Comparison of ENCODE assay signal across 3 cellular contexts in the genomic region with DNA sequence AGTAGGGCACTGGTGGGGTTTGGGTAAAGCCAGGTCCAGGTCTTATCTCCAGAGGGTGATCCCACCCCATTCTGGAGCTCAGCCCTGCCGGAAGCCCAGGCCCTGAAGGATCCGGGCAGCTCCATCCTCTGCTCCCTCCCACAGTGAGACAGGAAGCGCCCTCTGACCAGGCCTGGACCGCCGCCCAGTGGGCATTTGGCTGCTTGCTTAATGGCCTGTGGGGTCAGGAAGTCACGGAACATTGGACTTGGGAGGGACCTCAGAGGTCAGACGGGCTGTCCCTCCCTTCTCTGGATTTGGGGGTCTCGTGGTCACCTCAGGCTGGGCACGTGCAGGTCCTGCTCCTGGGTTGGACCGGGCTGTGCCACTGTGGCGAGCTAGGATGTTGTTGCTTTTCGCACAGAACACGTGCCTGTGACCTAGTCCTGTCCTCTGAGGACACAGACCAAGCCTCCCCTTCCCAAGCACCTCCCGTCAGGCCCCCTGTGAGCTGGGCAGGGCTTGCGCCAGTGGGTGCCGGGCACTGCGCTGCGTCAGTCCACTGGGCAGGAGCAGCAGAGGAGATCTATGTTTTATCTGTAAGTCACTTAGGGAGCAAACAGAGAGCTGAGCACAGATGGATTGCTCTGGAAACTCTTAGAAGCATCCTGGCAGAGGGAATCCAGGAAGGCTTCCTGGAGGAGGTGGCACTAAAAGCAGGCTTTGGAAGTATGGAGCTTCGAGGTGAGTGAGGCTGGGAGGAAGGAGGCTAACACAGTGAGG.
TF ChIP-seq lines count a peak whose summit lies in the region.

No MANE protein-coding gene starts in this region.

TF ChIP-seq in IMR-90, 13 proteins besides CTCF, POLR2A, EP300 and RAD21:
- no peak for TF ChIP-seq RFX5 (IDR thresholded peaks at IDR 0.05; ENCODE audit: low read depth, low read length)
- TF ChIP-seq, protein P1, sequence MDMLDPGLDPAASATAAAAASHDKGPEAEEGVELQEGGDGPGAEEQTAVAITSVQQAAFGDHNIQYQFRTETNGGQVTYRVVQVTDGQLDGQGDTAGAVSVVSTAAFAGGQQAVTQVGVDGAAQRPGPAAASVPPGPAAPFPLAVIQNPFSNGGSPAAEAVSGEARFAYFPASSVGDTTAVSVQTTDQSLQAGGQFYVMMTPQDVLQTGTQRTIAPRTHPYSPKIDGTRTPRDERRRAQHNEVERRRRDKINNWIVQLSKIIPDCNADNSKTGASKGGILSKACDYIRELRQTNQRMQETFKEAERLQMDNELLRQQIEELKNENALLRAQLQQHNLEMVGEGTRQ (IDR thresholded peaks at IDR 0.05; ENCODE audit: low read depth, low read length): no peak
- TF ChIP-seq MAZ (IDR thresholded peaks at IDR 0.05; ENCODE audit: borderline replicate concordance, low read depth, low read length): 0 out of 2 replicates have a peak, but pooled peaks have one; percentile 20
- TF ChIP-seq NFE2L2 (IDR thresholded peaks at IDR 0.05; ENCODE audit: low read depth, low read length): no peak

TF ChIP-seq in K562, 482 proteins besides CTCF, POLR2A, EP300 and RAD21 (continues in another document):
- peak; percentile 66; the same call in 1 of the 2 replicates for TF ChIP-seq NR2C2 (CRISPR knock-in tag; IDR thresholded peaks at IDR 0.05)
- peak; percentile 88 for TF ChIP-seq NR2C2 (tag; IDR thresholded peaks at IDR 0.05)
- 0 out of 2 replicates have a peak, but pooled peaks have one; percentile 35 for TF ChIP-seq SMAD4 (CRISPR knock-in tag; conservative IDR thresholded peaks at IDR 0.05)
- no peak for TF ChIP-seq ATF1 (CRISPR knock-in tag; IDR thresholded peaks at IDR 0.05)
- peak; percentile 32; the same call in 1 of the 2 replicates for TF ChIP-seq ATF1 (tag; IDR thresholded peaks at IDR 0.05)
- no peak for TF ChIP-seq EGR1 (conservative IDR thresholded peaks at IDR 0.05)
- no peak for TF ChIP-seq FOSL1 (tag; conservative IDR thresholded peaks at IDR 0.05)
- TF ChIP-seq ELF1 (tag; IDR thresholded peaks at IDR 0.05): peak; percentile 65
- no peak for TF ChIP-seq RFX5 (IDR thresholded peaks at IDR 0.05; ENCODE audit: low read depth, low read length)
- TF ChIP-seq GABPB2 (CRISPR knock-in tag; conservative IDR thresholded peaks at IDR 0.05): 0 out of 2 replicates have a peak, but pooled peaks have one; percentile 53
- TF ChIP-seq, protein P2, sequence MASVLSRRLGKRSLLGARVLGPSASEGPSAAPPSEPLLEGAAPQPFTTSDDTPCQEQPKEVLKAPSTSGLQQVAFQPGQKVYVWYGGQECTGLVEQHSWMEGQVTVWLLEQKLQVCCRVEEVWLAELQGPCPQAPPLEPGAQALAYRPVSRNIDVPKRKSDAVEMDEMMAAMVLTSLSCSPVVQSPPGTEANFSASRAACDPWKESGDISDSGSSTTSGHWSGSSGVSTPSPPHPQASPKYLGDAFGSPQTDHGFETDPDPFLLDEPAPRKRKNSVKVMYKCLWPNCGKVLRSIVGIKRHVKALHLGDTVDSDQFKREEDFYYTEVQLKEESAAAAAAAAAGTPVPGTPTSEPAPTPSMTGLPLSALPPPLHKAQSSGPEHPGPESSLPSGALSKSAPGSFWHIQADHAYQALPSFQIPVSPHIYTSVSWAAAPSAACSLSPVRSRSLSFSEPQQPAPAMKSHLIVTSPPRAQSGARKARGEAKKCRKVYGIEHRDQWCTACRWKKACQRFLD (CRISPR knock-in tag; IDR thresholded peaks at IDR 0.05): peak; percentile 56; the same call in 1 of the 2 replicates
- no peak for TF ChIP-seq NFATC3 (IDR thresholded peaks at IDR 0.05)
- peak in 1 of 2 experiments; percentile 79; a peak in 2 of 4 replicates for TF ChIP-seq RCOR1 (IDR thresholded peaks at IDR 0.05; ENCODE audit: borderline replicate concordance in 1 of 2, low read depth in 2 of 2, low read length in 2 of 2)
- TF ChIP-seq NCOA1 (IDR thresholded peaks at IDR 0.05; ENCODE audit: low read depth): 0 out of 2 replicates have a peak, but pooled peaks have one; percentile 27
- TF ChIP-seq RFX7 (CRISPR knock-in tag; IDR thresholded peaks at IDR 0.05): no peak
- TF ChIP-seq, protein P3, sequence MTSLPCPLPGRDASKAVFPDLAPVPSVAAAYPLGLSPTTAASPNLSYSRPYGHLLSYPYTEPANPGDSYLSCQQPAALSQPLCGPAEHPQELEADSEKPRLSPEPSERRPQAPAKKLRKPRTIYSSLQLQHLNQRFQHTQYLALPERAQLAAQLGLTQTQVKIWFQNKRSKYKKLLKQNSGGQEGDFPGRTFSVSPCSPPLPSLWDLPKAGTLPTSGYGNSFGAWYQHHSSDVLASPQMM (CRISPR knock-in tag; IDR thresholded peaks at IDR 0.05): no peak
- TF ChIP-seq TCF3 (CRISPR knock-in tag; IDR thresholded peaks at IDR 0.05): peak; percentile 55; the same call in 1 of the 2 replicates
- no peak for TF ChIP-seq CREB1 (IDR thresholded peaks at IDR 0.05)
- TF ChIP-seq CREB1 (CRISPR knock-in tag; IDR thresholded peaks at IDR 0.05): 0 out of 2 replicates have a peak, but pooled peaks have one; percentile 18
- TF ChIP-seq, protein P4, sequence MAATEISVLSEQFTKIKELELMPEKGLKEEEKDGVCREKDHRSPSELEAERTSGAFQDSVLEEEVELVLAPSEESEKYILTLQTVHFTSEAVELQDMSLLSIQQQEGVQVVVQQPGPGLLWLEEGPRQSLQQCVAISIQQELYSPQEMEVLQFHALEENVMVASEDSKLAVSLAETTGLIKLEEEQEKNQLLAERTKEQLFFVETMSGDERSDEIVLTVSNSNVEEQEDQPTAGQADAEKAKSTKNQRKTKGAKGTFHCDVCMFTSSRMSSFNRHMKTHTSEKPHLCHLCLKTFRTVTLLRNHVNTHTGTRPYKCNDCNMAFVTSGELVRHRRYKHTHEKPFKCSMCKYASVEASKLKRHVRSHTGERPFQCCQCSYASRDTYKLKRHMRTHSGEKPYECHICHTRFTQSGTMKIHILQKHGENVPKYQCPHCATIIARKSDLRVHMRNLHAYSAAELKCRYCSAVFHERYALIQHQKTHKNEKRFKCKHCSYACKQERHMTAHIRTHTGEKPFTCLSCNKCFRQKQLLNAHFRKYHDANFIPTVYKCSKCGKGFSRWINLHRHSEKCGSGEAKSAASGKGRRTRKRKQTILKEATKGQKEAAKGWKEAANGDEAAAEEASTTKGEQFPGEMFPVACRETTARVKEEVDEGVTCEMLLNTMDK (IDR thresholded peaks at IDR 0.05; ENCODE audit: borderline replicate concordance, insufficient read depth, low read depth, low read length, poor library complexity, severe bottlenecking): no peak
- TF ChIP-seq MAFF (IDR thresholded peaks at IDR 0.05; ENCODE audit: low read length): no peak
- TF ChIP-seq ESRRB (CRISPR knock-in tag; IDR thresholded peaks at IDR 0.05; ENCODE audit: borderline replicate concordance): no peak
- peak; percentile 67; the same call in 1 of the 2 replicates for TF ChIP-seq ZNF12 (CRISPR knock-in tag; IDR thresholded peaks at IDR 0.05)
- TF ChIP-seq SMARCA5 (IDR thresholded peaks at IDR 0.05): 0 out of 2 replicates have a peak, but pooled peaks have one; percentile 78
- TF ChIP-seq TBL1XR1 (IDR thresholded peaks at IDR 0.05; ENCODE audit: low read length in 2 of 2): peak in 1 of 2 experiments; percentile 15; a peak in 1 of 4 replicates
- TF ChIP-seq SOX6 (IDR thresholded peaks at IDR 0.05): peak; percentile 29; the same call in 1 of the 2 replicates
- TF ChIP-seq RAD51 (IDR thresholded peaks at IDR 0.05; ENCODE audit: borderline replicate concordance, low read depth): no peak
- TF ChIP-seq, protein P5, sequence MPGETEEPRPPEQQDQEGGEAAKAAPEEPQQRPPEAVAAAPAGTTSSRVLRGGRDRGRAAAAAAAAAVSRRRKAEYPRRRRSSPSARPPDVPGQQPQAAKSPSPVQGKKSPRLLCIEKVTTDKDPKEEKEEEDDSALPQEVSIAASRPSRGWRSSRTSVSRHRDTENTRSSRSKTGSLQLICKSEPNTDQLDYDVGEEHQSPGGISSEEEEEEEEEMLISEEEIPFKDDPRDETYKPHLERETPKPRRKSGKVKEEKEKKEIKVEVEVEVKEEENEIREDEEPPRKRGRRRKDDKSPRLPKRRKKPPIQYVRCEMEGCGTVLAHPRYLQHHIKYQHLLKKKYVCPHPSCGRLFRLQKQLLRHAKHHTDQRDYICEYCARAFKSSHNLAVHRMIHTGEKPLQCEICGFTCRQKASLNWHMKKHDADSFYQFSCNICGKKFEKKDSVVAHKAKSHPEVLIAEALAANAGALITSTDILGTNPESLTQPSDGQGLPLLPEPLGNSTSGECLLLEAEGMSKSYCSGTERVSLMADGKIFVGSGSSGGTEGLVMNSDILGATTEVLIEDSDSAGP (CRISPR knock-in tag; IDR thresholded peaks at IDR 0.05): 0 out of 2 replicates have a peak, but pooled peaks have one; percentile 46

TF ChIP-seq in liver, 16 proteins besides CTCF, POLR2A, EP300 and RAD21:
- peak; percentile 56 for TF ChIP-seq TAF1 (conservative IDR thresholded peaks at IDR 0.05)
- TF ChIP-seq, protein P6, sequence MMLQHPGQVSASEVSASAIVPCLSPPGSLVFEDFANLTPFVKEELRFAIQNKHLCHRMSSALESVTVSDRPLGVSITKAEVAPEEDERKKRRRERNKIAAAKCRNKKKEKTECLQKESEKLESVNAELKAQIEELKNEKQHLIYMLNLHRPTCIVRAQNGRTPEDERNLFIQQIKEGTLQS (IDR thresholded peaks at IDR 0.05): peak; percentile 11
- TF ChIP-seq, protein P7, sequence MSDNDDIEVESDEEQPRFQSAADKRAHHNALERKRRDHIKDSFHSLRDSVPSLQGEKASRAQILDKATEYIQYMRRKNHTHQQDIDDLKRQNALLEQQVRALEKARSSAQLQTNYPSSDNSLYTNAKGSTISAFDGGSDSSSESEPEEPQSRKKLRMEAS (IDR thresholded peaks at IDR 0.05): peak; percentile 96
- TF ChIP-seq GABPA (IDR thresholded peaks at IDR 0.05 in 1 of 2, conservative IDR thresholded peaks at IDR 0.05 in 1 of 2): peak; percentile 74 to 89
- peak; percentile 69 for TF ChIP-seq YY1 (IDR thresholded peaks at IDR 0.05)
- TF ChIP-seq FOXA1 (IDR thresholded peaks at IDR 0.05): peak; percentile 68
- TF ChIP-seq FOXA2 (IDR thresholded peaks at IDR 0.05): peak; percentile 39
- TF ChIP-seq, protein P8, sequence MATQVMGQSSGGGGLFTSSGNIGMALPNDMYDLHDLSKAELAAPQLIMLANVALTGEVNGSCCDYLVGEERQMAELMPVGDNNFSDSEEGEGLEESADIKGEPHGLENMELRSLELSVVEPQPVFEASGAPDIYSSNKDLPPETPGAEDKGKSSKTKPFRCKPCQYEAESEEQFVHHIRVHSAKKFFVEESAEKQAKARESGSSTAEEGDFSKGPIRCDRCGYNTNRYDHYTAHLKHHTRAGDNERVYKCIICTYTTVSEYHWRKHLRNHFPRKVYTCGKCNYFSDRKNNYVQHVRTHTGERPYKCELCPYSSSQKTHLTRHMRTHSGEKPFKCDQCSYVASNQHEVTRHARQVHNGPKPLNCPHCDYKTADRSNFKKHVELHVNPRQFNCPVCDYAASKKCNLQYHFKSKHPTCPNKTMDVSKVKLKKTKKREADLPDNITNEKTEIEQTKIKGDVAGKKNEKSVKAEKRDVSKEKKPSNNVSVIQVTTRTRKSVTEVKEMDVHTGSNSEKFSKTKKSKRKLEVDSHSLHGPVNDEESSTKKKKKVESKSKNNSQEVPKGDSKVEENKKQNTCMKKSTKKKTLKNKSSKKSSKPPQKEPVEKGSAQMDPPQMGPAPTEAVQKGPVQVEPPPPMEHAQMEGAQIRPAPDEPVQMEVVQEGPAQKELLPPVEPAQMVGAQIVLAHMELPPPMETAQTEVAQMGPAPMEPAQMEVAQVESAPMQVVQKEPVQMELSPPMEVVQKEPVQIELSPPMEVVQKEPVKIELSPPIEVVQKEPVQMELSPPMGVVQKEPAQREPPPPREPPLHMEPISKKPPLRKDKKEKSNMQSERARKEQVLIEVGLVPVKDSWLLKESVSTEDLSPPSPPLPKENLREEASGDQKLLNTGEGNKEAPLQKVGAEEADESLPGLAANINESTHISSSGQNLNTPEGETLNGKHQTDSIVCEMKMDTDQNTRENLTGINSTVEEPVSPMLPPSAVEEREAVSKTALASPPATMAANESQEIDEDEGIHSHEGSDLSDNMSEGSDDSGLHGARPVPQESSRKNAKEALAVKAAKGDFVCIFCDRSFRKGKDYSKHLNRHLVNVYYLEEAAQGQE (IDR thresholded peaks at IDR 0.05): peak; percentile 55
- peak; percentile 96 for TF ChIP-seq SP1 (IDR thresholded peaks at IDR 0.05)
- TF ChIP-seq RXRA (IDR thresholded peaks at IDR 0.05): peak; percentile 99 to 100
- peak; percentile 97 for TF ChIP-seq HNF4G (IDR thresholded peaks at IDR 0.05)
- peak; percentile 98 for TF ChIP-seq HNF4A (conservative IDR thresholded peaks at IDR 0.05)
- TF ChIP-seq EGR1 (IDR thresholded peaks at IDR 0.05; ENCODE audit: low read depth in 2 of 2): peak in 1 of 2 donors; percentile 49
- TF ChIP-seq, protein P9, sequence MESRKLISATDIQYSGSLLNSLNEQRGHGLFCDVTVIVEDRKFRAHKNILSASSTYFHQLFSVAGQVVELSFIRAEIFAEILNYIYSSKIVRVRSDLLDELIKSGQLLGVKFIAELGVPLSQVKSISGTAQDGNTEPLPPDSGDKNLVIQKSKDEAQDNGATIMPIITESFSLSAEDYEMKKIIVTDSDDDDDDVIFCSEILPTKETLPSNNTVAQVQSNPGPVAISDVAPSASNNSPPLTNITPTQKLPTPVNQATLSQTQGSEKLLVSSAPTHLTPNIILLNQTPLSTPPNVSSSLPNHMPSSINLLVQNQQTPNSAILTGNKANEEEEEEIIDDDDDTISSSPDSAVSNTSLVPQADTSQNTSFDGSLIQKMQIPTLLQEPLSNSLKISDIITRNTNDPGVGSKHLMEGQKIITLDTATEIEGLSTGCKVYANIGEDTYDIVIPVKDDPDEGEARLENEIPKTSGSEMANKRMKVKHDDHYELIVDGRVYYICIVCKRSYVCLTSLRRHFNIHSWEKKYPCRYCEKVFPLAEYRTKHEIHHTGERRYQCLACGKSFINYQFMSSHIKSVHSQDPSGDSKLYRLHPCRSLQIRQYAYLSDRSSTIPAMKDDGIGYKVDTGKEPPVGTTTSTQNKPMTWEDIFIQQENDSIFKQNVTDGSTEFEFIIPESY (IDR thresholded peaks at IDR 0.05): peak; percentile 92
- peak; percentile 45 to 49 for TF ChIP-seq JUND (IDR thresholded peaks at IDR 0.05)
- peak; percentile 100 for TF ChIP-seq NR2F2 (IDR thresholded peaks at IDR 0.05)
